In the genomic region with DNA sequence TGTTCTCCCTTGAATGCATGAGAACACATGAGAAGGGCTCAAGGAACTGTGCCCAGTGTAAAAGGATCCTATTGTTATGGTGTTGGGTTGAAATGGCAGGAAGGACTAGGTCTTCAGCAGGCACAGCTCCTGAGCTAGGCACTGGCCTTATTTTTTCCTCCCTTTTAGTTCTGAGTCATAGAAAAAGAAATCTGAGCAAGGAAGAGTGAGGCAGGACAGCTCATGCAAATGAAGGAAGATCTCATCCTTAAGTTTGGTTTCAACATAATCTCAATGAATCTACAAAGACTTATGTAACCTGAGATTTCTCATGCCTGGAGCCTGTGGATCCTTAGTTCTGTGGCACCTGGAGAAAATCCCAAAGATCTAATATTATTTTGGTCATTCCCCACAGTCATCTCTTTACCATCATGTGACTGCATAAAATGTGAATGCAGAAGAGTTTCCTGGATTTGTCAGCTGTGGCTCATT, we compare ENCODE assay signal across 16 cellular contexts.
DNase-seq lines count a peak whose midpoint lies in the region; ATAC-seq and TF ChIP-seq lines count a peak whose summit lies in the region.
"Had no signal": no experiment of that assay in that cellular context is flagged by ENCODE, and none has a peak within 500 bp of the region (broad histone marks: within the 10 kb centered on the region; RNA-seq: fewer than 3 reads in every experiment).

No MANE protein-coding gene starts in this region.

- H3K4me2 ChIP-seq in PC-9: no peak overlapping the region
- H3K4me2 ChIP-seq in parathyroid adenoma (ENCODE audit: low read length): peak overlapping the region; percentile 3

- CTCF ChIA-PET in PC-9 (lab: Charles Lee): interaction anchor here (0.7 kb wide), 1 partner anchor 29 kb away, joined by 3 read pairs; no protein-coding TSS in a partner anchor

- peaks cover 12% of the 10 kb centered on the region; the same call in 1 of the 2 replicates for H3F3A ChIP-seq in PC-9 (ENCODE audit: insufficient read depth, low read depth)

- in situ Hi-C loops in KBM-7 (cut with MboI; ENCODE audit: low pct_unique_long_range_greater_than_20kb, low sequenced_read_pairs): no loop called here

- no peaks in the 10 kb centered on the region for H3K36me3 Mint-ChIP-seq in stimulated activated effector memory CD8-positive, alpha-beta T cell treated with anti-CD3 and anti-CD28 coated beads, Interleukin-12 subunit alpha, Interleukin-12 subunit beta, amount 100 ng/mL, for 72 hours

- no peak overlapping the region for H3K27ac Mint-ChIP-seq in stimulated activated effector memory CD8-positive, alpha-beta T cell treated with anti-CD3 and anti-CD28 coated beads, Interleukin-12 subunit alpha, Interleukin-12 subunit beta, amount 100 ng/mL, for 72 hours
- H3K27ac Mint-ChIP-seq: activated CD8-positive, alpha-beta memory T cell treated with anti-CD3 and anti-CD28 coated beads, Interleukin-2, amount 10 ng/mL, durations not matched to agents 7 days and 5 days had no signal

- H3K79me2 ChIP-seq in PC-9 (ENCODE audit: low read depth) (no peaks in the 10 kb centered on the region), parathyroid adenoma (no peaks in the 10 kb centered on the region)

- H4K20me1 ChIP-seq in PC-9 (ENCODE audit: insufficient read depth): no peaks in the 10 kb centered on the region

- H3K4me1 ChIP-seq in PC-9 (replicated peaks; ENCODE audit: insufficient read depth) (0 out of 2 replicates have a peak, but pooled peaks cover 8% of the 10 kb centered on the region), parathyroid adenoma (peaks cover 8% of the 10 kb centered on the region)
- H3K4me1 ChIP-seq: adrenal gland had no signal

- H3K27me3 ChIP-seq in PC-9 (ENCODE audit: insufficient read depth, low read depth) (no peaks in the 10 kb centered on the region), parathyroid adenoma (ENCODE audit: control insufficient read depth, insufficient read depth, low read length) (no peaks in the 10 kb centered on the region)
- H3K27me3 ChIP-seq: adrenal gland had no signal

- TF ChIP-seq CTCF in PC-9 (conservative IDR thresholded peaks at IDR 0.05) (no peak), parathyroid adenoma (IDR thresholded peaks at IDR 0.05) (no peak)

- H2AFZ ChIP-seq in PC-9 (0 out of 2 replicates have a peak overlapping the region, but pooled peaks have one; percentile 7), parathyroid adenoma (peak overlapping the region; percentile 4)

- no peak overlapping the region for H3K9ac ChIP-seq in parathyroid adenoma

- H3K4me3 ChIP-seq in PC-9: no peak overlapping the region
- H3K4me3 ChIP-seq in parathyroid adenoma (ENCODE audit: low read depth, low read length): no peak overlapping the region
- H3K4me3 ChIP-seq: adrenal gland had no signal

- H3K36me3 ChIP-seq in PC-9 (ENCODE audit: low read depth): no peaks in the 10 kb centered on the region
- H3K36me3 ChIP-seq in parathyroid adenoma (ENCODE audit: control insufficient read depth, insufficient read depth, low read length): no peaks in the 10 kb centered on the region
- H3K36me3 ChIP-seq: adrenal gland had no signal

- H3K4me3 Mint-ChIP-seq in stimulated activated effector memory CD8-positive, alpha-beta T cell treated with anti-CD3 and anti-CD28 coated beads, Interleukin-12 subunit alpha, Interleukin-12 subunit beta, amount 100 ng/mL, for 72 hours: no peak overlapping the region
- H3K4me3 Mint-ChIP-seq: activated CD8-positive, alpha-beta memory T cell treated with anti-CD3 and anti-CD28 coated beads, Interleukin-2, amount 10 ng/mL, durations not matched to agents 7 days and 5 days; effector memory CD8-positive, alpha-beta T cell had no signal

- H3K27ac ChIP-seq in PC-9 (no peak overlapping the region), parathyroid adenoma (peak overlapping the region; percentile 71)
- H3K27ac ChIP-seq: adrenal gland had no signal

- POLR2A ChIA-PET in PC-9 (lab: Charles Lee; ENCODE audit: unreplicated experiment): interaction anchor here (1.0 kb wide), 1 partner anchor 112 kb away, joined by 4 read pairs; no protein-coding TSS in a partner anchor

- H3K9me3 ChIP-seq in PC-9 (ENCODE audit: insufficient read depth, low read depth) (peaks cover 18% of the 10 kb centered on the region), parathyroid adenoma (ENCODE audit: control insufficient read depth, low read length) (no peaks in the 10 kb centered on the region)
- H3K9me3 ChIP-seq: adrenal gland had no signal

- DNase-seq in GM03348 (ENCODE audit: low spot score) (peak; percentile 36), PC-9 (peak in 1 of 2 experiments; percentile 43), KBM-7 (no peak), pons (ENCODE audit: low spot score) (no peak)
- no peak for DNase-seq in stimulated activated effector memory CD8-positive, alpha-beta T cell treated with anti-CD3 and anti-CD28 coated beads, Interleukin-12 subunit alpha, Interleukin-12 subunit beta, amount 100 ng/mL, for 72 hours (ENCODE audit: low spot score in 2 of 2)
- no peak for DNase-seq in stimulated activated naive CD4-positive, alpha-beta T cell (lab: John Stamatoyannopoulos, UW)
- DNase-seq: activated CD8-positive, alpha-beta memory T cell treated with anti-CD3 and anti-CD28 coated beads, Interleukin-2, amount 10 ng/mL, durations not matched to agents 7 days and 5 days; adrenal gland; DMS79; effector memory CD8-positive, alpha-beta T cell; NCI-H2029 treated with DMSO at 0.1 percent for 48 hours; OCI-M1; T-helper 9 cell had no signal

- H3K9me2 ChIP-seq in PC-9 (ENCODE audit: insufficient read depth): no peaks in the 10 kb centered on the region

- ATAC-seq in esophagus mucosa: peak; percentile 85
- no peak for ATAC-seq in stimulated activated effector memory CD8-positive, alpha-beta T cell treated with anti-CD3 and anti-CD28 coated beads, Interleukin-12 subunit alpha, Interleukin-12 subunit beta, amount 100 ng/mL, for 72 hours
- ATAC-seq: activated CD8-positive, alpha-beta memory T cell treated with anti-CD3 and anti-CD28 coated beads, Interleukin-2, amount 10 ng/mL, durations not matched to agents 7 days and 5 days; effector memory CD8-positive, alpha-beta T cell; HepG2 had no signal

- intact Hi-C loops in PC-9 (cut with micrococcal nuclease; ENCODE audit: unreplicated experiment): no loop called here

- BruUV-seq in PC-9 (replicated peaks; lab: Mats Ljungman, UMichigan): no TSS peak

- H3K4me1 Mint-ChIP-seq in stimulated activated effector memory CD8-positive, alpha-beta T cell treated with anti-CD3 and anti-CD28 coated beads, Interleukin-12 subunit alpha, Interleukin-12 subunit beta, amount 100 ng/mL, for 72 hours: peaks cover 10% of the 10 kb centered on the region
- H3K4me1 Mint-ChIP-seq: activated CD8-positive, alpha-beta memory T cell treated with anti-CD3 and anti-CD28 coated beads, Interleukin-2, amount 10 ng/mL, durations not matched to agents 7 days and 5 days had no signal

- H3K9me3 Mint-ChIP-seq in stimulated activated effector memory CD8-positive, alpha-beta T cell treated with anti-CD3 and anti-CD28 coated beads, Interleukin-12 subunit alpha, Interleukin-12 subunit beta, amount 100 ng/mL, for 72 hours: no peaks in the 10 kb centered on the region
- H3K9me3 Mint-ChIP-seq: effector memory CD8-positive, alpha-beta T cell had no signal
